1 cellular context compared by ENCODE assay signal in the genomic region with DNA sequence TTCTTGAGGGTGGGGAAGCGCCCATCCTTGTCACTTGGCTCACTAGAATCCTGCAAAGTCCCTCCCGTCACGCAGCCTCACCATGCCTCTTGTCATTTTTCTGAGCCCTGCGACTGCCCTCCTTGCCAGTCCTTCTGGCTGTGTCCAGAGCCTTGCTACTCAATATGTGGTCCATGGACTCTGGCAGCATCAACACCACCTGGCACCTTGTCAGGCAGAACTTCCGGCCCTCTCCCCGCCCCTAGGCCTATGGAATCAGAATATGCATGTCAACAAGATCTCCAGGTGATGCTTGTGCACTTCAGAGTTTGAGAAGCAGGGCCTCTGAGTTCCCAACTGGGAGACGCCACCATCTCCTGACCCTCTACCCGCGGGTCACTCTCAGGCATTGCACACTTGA.
TF ChIP-seq lines count a peak whose summit lies in the region.

No MANE protein-coding gene starts in this region.

TF ChIP-seq in SK-N-SH, 30 proteins besides CTCF, POLR2A, EP300 and RAD21 (continued from another document):
- TF ChIP-seq, protein P1, sequence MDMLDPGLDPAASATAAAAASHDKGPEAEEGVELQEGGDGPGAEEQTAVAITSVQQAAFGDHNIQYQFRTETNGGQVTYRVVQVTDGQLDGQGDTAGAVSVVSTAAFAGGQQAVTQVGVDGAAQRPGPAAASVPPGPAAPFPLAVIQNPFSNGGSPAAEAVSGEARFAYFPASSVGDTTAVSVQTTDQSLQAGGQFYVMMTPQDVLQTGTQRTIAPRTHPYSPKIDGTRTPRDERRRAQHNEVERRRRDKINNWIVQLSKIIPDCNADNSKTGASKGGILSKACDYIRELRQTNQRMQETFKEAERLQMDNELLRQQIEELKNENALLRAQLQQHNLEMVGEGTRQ (IDR thresholded peaks at IDR 0.05; ENCODE audit: borderline replicate concordance, low read depth, low read length), result no peak
- TF ChIP-seq RFX5 (IDR thresholded peaks at IDR 0.05; ENCODE audit: low read length) (no peak), NFIC (IDR thresholded peaks at IDR 0.05; ENCODE audit: borderline replicate concordance) (no peak), MEF2A (IDR thresholded peaks at IDR 0.05; ENCODE audit: borderline replicate concordance, low read depth) (no peak), SIN3A (IDR thresholded peaks at IDR 0.05; ENCODE audit: borderline replicate concordance, low read depth, low read length) (no peak)
